8 cellular contexts compared by ENCODE assay signal in genomic region chr9:122837266-122837850, GRCh38. TPM values are rescaled to one million over a fixed set of nuclear protein-coding genes. Genes with fewer than 3 reads are reported as not detected.
"Had no signal": no experiment of that assay in that cellular context is flagged by ENCODE, and none has a peak within 500 bp of the region (broad histone marks: within the 10 kb centered on the region; RNA-seq: fewer than 3 reads in every experiment).

No MANE protein-coding gene starts in this region.

- H3K4me3 ChIP-seq: GM23338 had no signal

- FAIRE-seq: H1, H54, HTR-8/SVneo had no signal

- DNase-seq: H9, HCEC 1CT had no signal

- ATAC-seq: GM23338 had no signal

- H3K4me2 ChIP-seq: GM23338 had no signal

- H3K27me3 Mint-ChIP-seq: IgD-negative memory B cell had no signal

- H3K4me3 Mint-ChIP-seq: GM23338, H9 had no signal

- H2AFZ ChIP-seq: GM23338 had no signal

- H3K27ac Mint-ChIP-seq: GM23338, H9, IgD-negative memory B cell had no signal

RNA-seq across cellular contexts. Expression of gene OR1K1, which starts 37.4 kb away (rescaled TPM):
- total RNA-seq: GM23338, H1, H9, HT-29 had no signal
- polyA plus RNA-seq: GM23338, H1, IgD-negative memory B cell had no signal

RNA-seq across cellular contexts. Expression of gene OR5C1, which starts 48.6 kb away (rescaled TPM):
- total RNA-seq: GM23338, H1, H9, HT-29 had no signal
- polyA plus RNA-seq: GM23338, H1, IgD-negative memory B cell had no signal
